ENCODE assay signal across 8 cellular contexts in the genomic region with DNA sequence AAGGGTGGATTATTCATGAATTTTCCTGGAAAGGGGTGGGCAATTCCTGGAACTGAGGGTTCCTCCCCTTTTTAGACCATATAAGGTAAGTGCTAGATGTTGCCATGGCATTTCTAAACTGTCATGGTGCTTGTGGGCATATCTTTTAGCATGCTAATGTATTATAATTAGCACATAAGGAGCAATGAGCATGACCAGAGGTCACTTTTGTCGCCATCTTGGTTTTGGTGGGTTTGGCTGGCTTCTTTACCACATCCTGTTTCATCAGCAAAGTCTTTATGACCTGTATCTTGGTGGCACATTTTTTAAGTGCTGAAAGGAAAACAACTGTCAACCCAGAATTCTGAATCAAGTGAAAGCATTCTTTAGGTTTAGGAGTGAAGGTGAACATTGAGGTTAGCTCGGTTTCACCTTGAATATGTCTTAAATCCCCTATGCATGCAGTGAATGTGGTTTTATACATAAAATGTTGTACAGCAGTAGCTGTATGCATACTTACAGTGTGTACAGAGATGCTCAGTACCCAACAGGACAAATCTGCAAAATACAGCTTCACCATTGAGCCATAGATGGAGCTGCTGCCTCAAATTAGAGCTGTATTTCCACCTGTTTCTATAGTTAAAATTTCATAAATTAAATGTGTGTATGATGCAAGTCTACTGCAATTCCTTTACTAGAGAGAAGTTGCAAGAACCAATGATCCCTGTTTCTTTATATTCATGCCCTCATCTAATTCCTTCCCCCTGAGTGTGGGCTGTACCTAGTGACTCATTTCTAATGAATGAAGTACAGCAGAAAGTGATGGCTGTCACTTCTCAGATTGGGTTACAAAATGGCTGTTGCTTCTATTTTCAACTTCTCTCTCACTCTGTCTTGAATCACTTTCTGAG. TPM values are rescaled to one million over a fixed set of nuclear protein-coding genes. Genes with fewer than 3 reads are reported as not detected.
A peak's percentile ranks its signal among the peaks of the same experiment; 100 is the strongest.
DNase-seq lines count a peak whose midpoint lies in the region; ATAC-seq and TF ChIP-seq lines count a peak whose summit lies in the region.

No MANE protein-coding gene starts in this region.

- no peaks in the 10 kb centered on the region for H3K36me3 ChIP-seq in SK-N-SH (replicated peaks in 1 of 2; ENCODE audit: control insufficient read depth in 1 of 2, insufficient read depth in 2 of 2, low read length in 1 of 2)

- POLR2A ChIA-PET in SK-N-SH (lab: Yijun Ruan, JAX): no interaction called here

- peak overlapping the region; percentile 53 for H3K9ac ChIP-seq in SK-N-SH

- no peaks in the 10 kb centered on the region for H3K9me3 ChIP-seq in SK-N-SH

- H3F3A ChIP-seq in SK-N-SH (replicated peaks; ENCODE audit: insufficient read depth): peaks cover 40% of the 10 kb centered on the region

- H3K36me3 Mint-ChIP-seq in activated naive CD4-positive, alpha-beta T cell treated with anti-CD3 and anti-CD28 coated beads, Interleukin-2, amount 50 U/mL, for 24 hours: no peaks in the 10 kb centered on the region

- H3K27ac ChIP-seq in SK-N-SH (ENCODE audit: low read depth in 2 of 2, low read length in 1 of 2): peak overlapping the region in 1 of 2 experiments; percentile 84; a peak in 2 of 4 replicates

- no peak overlapping the region for H3K4me3 ChIP-seq in SK-N-SH (ENCODE audit: low read depth in 2 of 2, low read length in 1 of 2)
- no peak overlapping the region for H3K4me3 ChIP-seq in fibroblast of the aortic adventitia (ENCODE audit: low read depth, low read length)

- TF ChIP-seq RAD21 in SK-N-SH (IDR thresholded peaks at IDR 0.05; ENCODE audit: low read length): peak; percentile 40

- H3K9me2 ChIP-seq in SK-N-SH: no peaks in the 10 kb centered on the region

- no peaks in the 10 kb centered on the region for H3K79me2 ChIP-seq in SK-N-SH (ENCODE audit: insufficient read depth)

- no peaks in the 10 kb centered on the region for H4K20me1 ChIP-seq in SK-N-SH (ENCODE audit: insufficient read depth)

- peaks cover 13% of the 10 kb centered on the region for H3K4me1 Mint-ChIP-seq in activated naive CD4-positive, alpha-beta T cell treated with anti-CD3 and anti-CD28 coated beads, Interleukin-2, amount 50 U/mL, for 24 hours
- peaks cover 27% of the 10 kb centered on the region for H3K4me1 Mint-ChIP-seq in stimulated activated naive CD8-positive, alpha-beta T cell treated with anti-CD3 and anti-CD28 coated beads, Interleukin-15, amount 100 ng/mL, for 72 hours

- DNase-seq in activated naive CD4-positive, alpha-beta T cell treated with anti-CD3 and anti-CD28 coated beads, Interleukin-2, amount 50 U/mL, for 16 hours: no peak
- no peak for DNase-seq in SK-N-SH
- peak; percentile 96 for DNase-seq in fibroblast of the aortic adventitia (ENCODE audit: low read depth)
- DNase-seq in stimulated activated naive CD8-positive, alpha-beta T cell treated with anti-CD3 and anti-CD28 coated beads, Interleukin-15, amount 100 ng/mL, for 72 hours: peak; percentile 68 to 79
- no peak for DNase-seq in GM13977 (ENCODE audit: low spot score)
- DNase-seq in activated CD4-positive, CD25-positive, alpha-beta regulatory T cell (lab: John Stamatoyannopoulos, UW): no peak

- TF ChIP-seq EP300 in SK-N-SH (IDR thresholded peaks at IDR 0.05; ENCODE audit: borderline replicate concordance in 1 of 2, low read depth in 1 of 2, low read length in 1 of 2): 0 out of 4 replicates have a peak, but pooled peaks of 1 of the 2 experiments have one; percentile 19

- H3K27me3 ChIP-seq in SK-N-SH (ENCODE audit: insufficient read depth): no peaks in the 10 kb centered on the region

- peak; percentile 90 for ATAC-seq in stimulated activated naive CD8-positive, alpha-beta T cell treated with anti-CD3 and anti-CD28 coated beads, Interleukin-15, amount 100 ng/mL, for 72 hours
- no peak for ATAC-seq in GM19351 (IDR thresholded peaks at IDR 0.05; ENCODE audit: unreplicated experiment)

- no peak overlapping the region for H3K4me3 Mint-ChIP-seq in activated naive CD4-positive, alpha-beta T cell treated with anti-CD3 and anti-CD28 coated beads, Interleukin-2, amount 50 U/mL, for 24 hours
- peak overlapping the region; percentile 21 to 57 for H3K4me3 Mint-ChIP-seq in stimulated activated naive CD8-positive, alpha-beta T cell treated with anti-CD3 and anti-CD28 coated beads, Interleukin-15, amount 100 ng/mL, for 72 hours

- CTCF ChIA-PET in SK-N-SH (lab: Yijun Ruan, JAX): interaction anchor here (0.8 to 11.1 kb wide), 5 partner anchors 11 to 182 kb away, joined by 3 to 63 read pairs (median 4); no protein-coding TSS in a partner anchor

- H3K9me3 Mint-ChIP-seq in activated naive CD4-positive, alpha-beta T cell treated with anti-CD3 and anti-CD28 coated beads, Interleukin-2, amount 50 U/mL, for 24 hours: no peaks in the 10 kb centered on the region
- H3K9me3 Mint-ChIP-seq in stimulated activated naive CD8-positive, alpha-beta T cell treated with anti-CD3 and anti-CD28 coated beads, Interleukin-15, amount 100 ng/mL, for 72 hours: peaks cover 11 to 19% of the 10 kb centered on the region in 2 donors

- WGBS in SK-N-SH (ENCODE audit: low lambda C conversion rate): 12% methylated on average over 2 of the region's 2 CpGs

- peaks cover 0 to 24% of the 10 kb centered on the region in 2 experiments; a peak in 1 of 4 replicates for H3K4me1 ChIP-seq in SK-N-SH (ENCODE audit: control insufficient read depth in 1 of 2, insufficient read depth in 2 of 2, low read depth in 1 of 2, low read length in 1 of 2)

- H2AFZ ChIP-seq in SK-N-SH (ENCODE audit: low read depth): peak overlapping the region; percentile 75; the same call in 1 of the 2 replicates

- peaks cover 5% of the 10 kb centered on the region for H3K27me3 Mint-ChIP-seq in activated naive CD4-positive, alpha-beta T cell treated with anti-CD3 and anti-CD28 coated beads, Interleukin-2, amount 50 U/mL, for 24 hours
- H3K27me3 Mint-ChIP-seq in stimulated activated naive CD8-positive, alpha-beta T cell treated with anti-CD3 and anti-CD28 coated beads, Interleukin-15, amount 100 ng/mL, for 72 hours: peaks cover 12% of the 10 kb centered on the region

- peak overlapping the region; percentile 35 for H3K27ac Mint-ChIP-seq in activated naive CD4-positive, alpha-beta T cell treated with anti-CD3 and anti-CD28 coated beads, Interleukin-2, amount 50 U/mL, for 24 hours
- H3K27ac Mint-ChIP-seq in stimulated activated naive CD8-positive, alpha-beta T cell treated with anti-CD3 and anti-CD28 coated beads, Interleukin-15, amount 100 ng/mL, for 72 hours: peak overlapping the region; percentile 97 to 99

- TF ChIP-seq CTCF in SK-N-SH (IDR thresholded peaks at IDR 0.05) (peak; percentile 54), fibroblast of the aortic adventitia (IDR thresholded peaks at IDR 0.05; ENCODE audit: insufficient read depth, low read length) (peak; percentile 51), GM13977 (IDR thresholded peaks at IDR 0.05; ENCODE audit: extremely low read depth, insufficient read depth, missing control alignments) (no peak)

- in situ Hi-C loops in GM13977 (cut with MboI; ENCODE audit: low pct_unique_long_range_greater_than_20kb, low sequenced_read_pairs, unreplicated experiment): no loop called here

- H3K4me2 ChIP-seq in SK-N-SH: peak overlapping the region; percentile 38

TF ChIP-seq in SK-N-SH, 30 proteins besides CTCF, POLR2A, EP300 and RAD21 (continues in another document):
- TF ChIP-seq GATA2 (CRISPR knock-in tag; IDR thresholded peaks at IDR 0.05) (no peak), TCF12 (IDR thresholded peaks at IDR 0.05) (0 out of 2 replicates have a peak, but pooled peaks have one; percentile 9), MEF2A (IDR thresholded peaks at IDR 0.05; ENCODE audit: borderline replicate concordance, low read depth) (0 out of 2 replicates have a peak, but pooled peaks have one; percentile 24), MXI1 (IDR thresholded peaks at IDR 0.05; ENCODE audit: low read depth, low read length) (no peak), ELF1 (IDR thresholded peaks at IDR 0.05) (no peak), YY1 (IDR thresholded peaks at IDR 0.05; ENCODE audit: low read depth) (peak; percentile 81), FOSL2 (IDR thresholded peaks at IDR 0.05; ENCODE audit: borderline replicate concordance, low read depth) (peak; percentile 72; the same call in 1 of the 2 replicates), EZH2phosphoT487 (IDR thresholded peaks at IDR 0.05; ENCODE audit: borderline replicate concordance, low read depth) (no peak)
- TF ChIP-seq, protein P1, sequence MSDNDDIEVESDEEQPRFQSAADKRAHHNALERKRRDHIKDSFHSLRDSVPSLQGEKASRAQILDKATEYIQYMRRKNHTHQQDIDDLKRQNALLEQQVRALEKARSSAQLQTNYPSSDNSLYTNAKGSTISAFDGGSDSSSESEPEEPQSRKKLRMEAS (IDR thresholded peaks at IDR 0.05; ENCODE audit: low read depth): 0 out of 2 replicates have a peak, but pooled peaks have one; percentile 28
- TF ChIP-seq, protein P2, sequence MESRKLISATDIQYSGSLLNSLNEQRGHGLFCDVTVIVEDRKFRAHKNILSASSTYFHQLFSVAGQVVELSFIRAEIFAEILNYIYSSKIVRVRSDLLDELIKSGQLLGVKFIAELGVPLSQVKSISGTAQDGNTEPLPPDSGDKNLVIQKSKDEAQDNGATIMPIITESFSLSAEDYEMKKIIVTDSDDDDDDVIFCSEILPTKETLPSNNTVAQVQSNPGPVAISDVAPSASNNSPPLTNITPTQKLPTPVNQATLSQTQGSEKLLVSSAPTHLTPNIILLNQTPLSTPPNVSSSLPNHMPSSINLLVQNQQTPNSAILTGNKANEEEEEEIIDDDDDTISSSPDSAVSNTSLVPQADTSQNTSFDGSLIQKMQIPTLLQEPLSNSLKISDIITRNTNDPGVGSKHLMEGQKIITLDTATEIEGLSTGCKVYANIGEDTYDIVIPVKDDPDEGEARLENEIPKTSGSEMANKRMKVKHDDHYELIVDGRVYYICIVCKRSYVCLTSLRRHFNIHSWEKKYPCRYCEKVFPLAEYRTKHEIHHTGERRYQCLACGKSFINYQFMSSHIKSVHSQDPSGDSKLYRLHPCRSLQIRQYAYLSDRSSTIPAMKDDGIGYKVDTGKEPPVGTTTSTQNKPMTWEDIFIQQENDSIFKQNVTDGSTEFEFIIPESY (IDR thresholded peaks at IDR 0.05; ENCODE audit: borderline replicate concordance, low read depth): no peak

RNA-seq across cellular contexts. Expression of a gene that starts 25.3 kb away (rescaled TPM):
- 0.08 and 0.10 TPM in 2 replicates for polyA plus RNA-seq in SK-N-SH (2012; rRNA removed)
- 0.08 TPM in 2 replicates for polyA plus RNA-seq in SK-N-SH (2012; cell fraction: cytosol; rRNA removed)
- 0.05 TPM in 1 of 2 replicates, not detected in the other for polyA plus RNA-seq in SK-N-SH (2012; cell fraction: nucleus; rRNA removed)
- total RNA-seq in fibroblast of the aortic adventitia (ENCODE audit: low replicate concordance): not detected in 2 replicates

RNA-seq across cellular contexts. Expression of a gene that starts 55.6 kb away (rescaled TPM):
- 90.2 and 90.8 TPM in 2 replicates for polyA plus RNA-seq in SK-N-SH (2012; rRNA removed)
- polyA plus RNA-seq in SK-N-SH (2012; cell fraction: cytosol; rRNA removed): 51.9 and 73.3 TPM in 2 replicates
- 65.6 and 91.5 TPM in 2 replicates for polyA plus RNA-seq in SK-N-SH (2012; cell fraction: nucleus; rRNA removed)
- 16.7 and 31.5 TPM in 2 replicates for total RNA-seq in fibroblast of the aortic adventitia (ENCODE audit: low replicate concordance)

RNA-seq across cellular contexts. Expression of a gene that starts 58.6 kb away (rescaled TPM):
- polyA plus RNA-seq in SK-N-SH (2012; rRNA removed): not detected in 2 replicates
- not detected in 2 replicates for polyA plus RNA-seq in SK-N-SH (2012; cell fraction: cytosol; rRNA removed)
- polyA plus RNA-seq in SK-N-SH (2012; cell fraction: nucleus; rRNA removed): not detected in 2 replicates
- not detected in 2 replicates for total RNA-seq in fibroblast of the aortic adventitia (ENCODE audit: low replicate concordance)

Comparison
In these comparisons a context has a peak if more than half of its experiments do, and no peak if none do; other contexts are left out.
1. DNase-seq: peak in fibroblast of the aortic adventitia (single experiment) and stimulated activated naive CD8-positive, alpha-beta T cell treated with anti-CD3 and anti-CD28 coated beads, Interleukin-15, amount 100 ng/mL, for 72 hours (2 of 2); none in activated naive CD4-positive, alpha-beta T cell treated with anti-CD3 and anti-CD28 coated beads, Interleukin-2, amount 50 U/mL, for 16 hours (single experiment), SK-N-SH (single experiment), GM13977 (single experiment) and activated CD4-positive, CD25-positive, alpha-beta regulatory T cell (0 of 4).